16 cellular contexts compared by ENCODE assay signal in genomic region chr10:3676564-3676963, GRCh38.
DNase-seq lines count a peak whose midpoint lies in the region; ATAC-seq, FAIRE-seq and TF ChIP-seq lines count a peak whose summit lies in the region.
"Had no signal": no experiment of that assay in that cellular context is flagged by ENCODE, and none has a peak within 500 bp of the region (broad histone marks: within the 10 kb centered on the region; RNA-seq: fewer than 3 reads in every experiment).

No MANE protein-coding gene starts in this region.

- FAIRE-seq in bronchial epithelial cell (lab: Jason Lieb, UNC) = peak; percentile 58
- FAIRE-seq: K562 had no signal

- DNase-seq in CD1c-positive myeloid dendritic cell (ENCODE audit: extremely low spot score) (peak; percentile 51), bronchial epithelial cell (ENCODE audit: low read depth) (no peak), GDM1 (lab: John Stamatoyannopoulos, UW) (no peak), epidermal melanocyte (ENCODE audit: insufficient read length, low spot score) (no peak)
- DNase-seq: C1 segment of cervical spinal cord; NCI-H1436 treated with DMSO at 0.1 percent for 48 hours; NCI-H2081 treated with DMSO at 0.1 percent for 48 hours; NCI-H2227 treated with DMSO at 0.1 percent for 48 hours; NCI-H524 treated with DMSO at 0.1 percent for 48 hours; NK-92 treated with Interleukin-12 subunit alpha and Interleukin-12 subunit beta, amount 100 ng/mL, for 24 hours had no signal

- H3K4me3 ChIP-seq in bronchial epithelial cell (ENCODE audit: low read depth, low read length) = no peak overlapping the region
- H3K4me3 ChIP-seq: K562 had no signal

- H3K27me3 ChIP-seq in bronchial epithelial cell (ENCODE audit: control insufficient read depth, insufficient read depth, low read length) = no peaks in the 10 kb centered on the region

- H3K36me3 ChIP-seq in bronchial epithelial cell (ENCODE audit: control insufficient read depth, insufficient read depth, low read length) = no peaks in the 10 kb centered on the region

- ATAC-seq in GM19372 (IDR thresholded peaks at IDR 0.05; ENCODE audit: low read depth, unreplicated experiment) (peak; percentile 61), HG03025 (IDR thresholded peaks at IDR 0.05; ENCODE audit: low FRiP score, unreplicated experiment) (peak; percentile 72), HG03039 (IDR thresholded peaks at IDR 0.05; ENCODE audit: unreplicated experiment) (no peak), HG03565 (IDR thresholded peaks at IDR 0.05; ENCODE audit: unreplicated experiment) (no peak)
- ATAC-seq: HCT116, K562 had no signal

- TF ChIP-seq CTCF in bronchial epithelial cell (IDR thresholded peaks at IDR 0.05; ENCODE audit: insufficient read depth, low read length, severe bottlenecking) = no peak

Comparison
In these comparisons a context has a peak if more than half of its experiments do, and no peak if none do; other contexts are left out.
1. ATAC-seq: peak in GM19372 (single experiment) and HG03025 (single experiment); none in HG03039 (single experiment) and HG03565 (single experiment).